In the genomic region with DNA sequence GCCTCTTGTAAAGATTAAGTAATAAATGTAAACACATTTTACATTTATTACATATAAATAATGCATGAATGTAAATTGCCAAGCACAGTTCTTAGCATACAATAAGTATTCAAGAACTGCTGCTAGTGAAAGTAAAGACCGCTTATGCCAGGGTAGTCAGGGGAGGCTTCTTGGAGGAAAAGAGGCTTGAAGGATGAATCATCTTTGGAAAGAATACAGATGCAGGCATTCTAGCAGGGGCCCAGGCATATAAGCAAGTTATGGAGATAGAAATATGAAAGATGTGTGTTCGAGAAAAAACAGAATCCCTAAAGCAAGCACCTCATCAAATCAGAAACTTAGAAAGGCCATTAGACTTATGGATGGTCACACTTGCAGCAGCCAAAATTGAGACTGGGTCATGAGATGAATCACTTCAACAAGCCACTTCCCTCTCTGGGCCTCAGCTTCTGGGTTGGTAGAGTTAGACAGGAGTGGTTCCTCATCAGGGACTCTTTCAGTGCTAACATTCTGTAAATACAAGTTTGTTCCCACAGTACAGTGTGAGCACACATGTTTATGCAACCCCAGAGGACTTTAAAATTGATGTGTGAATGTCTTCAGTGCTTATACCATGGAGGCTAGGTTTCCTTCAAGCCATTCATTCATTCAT, we compare ENCODE assay signal across 9 cellular contexts.
A peak's percentile ranks its signal among the peaks of the same experiment; 100 is the strongest.
DNase-seq lines count a peak whose midpoint lies in the region; ATAC-seq and TF ChIP-seq lines count a peak whose summit lies in the region.
"Had no signal": no experiment of that assay in that cellular context is flagged by ENCODE, and none has a peak within 500 bp of the region (broad histone marks: within the 10 kb centered on the region; RNA-seq: fewer than 3 reads in every experiment).

No MANE protein-coding gene starts in this region.

- no peak overlapping the region for H3K9ac ChIP-seq in SK-N-MC (ENCODE audit: insufficient read length)
- no peak overlapping the region for H3K9ac ChIP-seq in smooth muscle cell (ENCODE audit: low read depth)

- H3F3A ChIP-seq in smooth muscle cell (ENCODE audit: low read depth) = peaks cover 4% of the 10 kb centered on the region

- peak overlapping the region; percentile 22 for H3K27ac ChIP-seq in SK-N-MC
- H3K27ac ChIP-seq in smooth muscle cell (ENCODE audit: low read depth) = no peak overlapping the region
- peak overlapping the region in 1 of 2 donors; percentile 6 for H3K27ac ChIP-seq in aorta (ENCODE audit: low read depth in 1 of 2, low read length in 2 of 2)

- H3K79me2 ChIP-seq in smooth muscle cell (ENCODE audit: low read depth) = no peaks in the 10 kb centered on the region

- H3K27me3 ChIP-seq in smooth muscle cell (ENCODE audit: low read depth) (no peaks in the 10 kb centered on the region), aorta (ENCODE audit: control insufficient read depth in 1 of 2, insufficient read depth in 2 of 2, low read length in 1 of 2) (no peaks in the 10 kb centered on the region)

- H3K9me3 ChIP-seq in SK-N-MC (ENCODE audit: low read depth, low read length) (no peaks in the 10 kb centered on the region), smooth muscle cell (replicated peaks; ENCODE audit: low read depth) (no peaks in the 10 kb centered on the region), aorta (ENCODE audit: control insufficient read depth, low read length) (no peaks in the 10 kb centered on the region)

- H2AFZ ChIP-seq in smooth muscle cell (ENCODE audit: low read depth) = no peak overlapping the region

- H3K4me3 ChIP-seq in SK-N-MC (no peak overlapping the region), smooth muscle cell (no peak overlapping the region), aorta (ENCODE audit: low read length in 2 of 2) (no peak overlapping the region)

- 69% methylated on average over 2 of the region's 2 CpGs for WGBS in smooth muscle cell (ENCODE audit: low lambda C conversion rate)
- 89 to 92% methylated on average over 2 of the region's 2 CpGs for WGBS in aorta, 2 donors

- no peaks in the 10 kb centered on the region for H3K4me1 ChIP-seq in smooth muscle cell (ENCODE audit: low read depth)
- peaks cover 2 to 5% of the 10 kb centered on the region in 2 donors for H3K4me1 ChIP-seq in aorta (ENCODE audit: control insufficient read depth in 1 of 2, insufficient read depth in 2 of 2, low read length in 2 of 2)

- TF ChIP-seq CTCF in smooth muscle cell (IDR thresholded peaks at IDR 0.05; ENCODE audit: borderline replicate concordance, insufficient read depth, poor library complexity, severe bottlenecking) = no peak

- no peaks in the 10 kb centered on the region for H4K20me1 ChIP-seq in smooth muscle cell (ENCODE audit: low read depth)

- H3K36me3 ChIP-seq in SK-N-MC (ENCODE audit: insufficient read depth, low read length) (no peaks in the 10 kb centered on the region), smooth muscle cell (ENCODE audit: low read depth) (no peaks in the 10 kb centered on the region), aorta (ENCODE audit: control insufficient read depth in 1 of 2, insufficient read depth in 2 of 2, low read length in 1 of 2) (no peaks in the 10 kb centered on the region)

- intact Hi-C loops in aorta (cut with DNase I) = loop anchor here (2.0 to 10.0 kb wide), 6 partner anchors 78 to 548 kb away; partner anchors contain the start of gene ROR1 (in 2 of the 2)

- ATAC-seq in GM18870 (IDR thresholded peaks at IDR 0.05; ENCODE audit: unreplicated experiment) (peak; percentile 64), HG02885 (IDR thresholded peaks at IDR 0.05; ENCODE audit: poor library complexity, unreplicated experiment) (peak; percentile 84), GM21381 (IDR thresholded peaks at IDR 0.05; ENCODE audit: unreplicated experiment) (no peak), aorta (ENCODE audit: low FRiP score) (no peak), HG02571 (IDR thresholded peaks at IDR 0.05; ENCODE audit: unreplicated experiment) (no peak)

- peak overlapping the region; percentile 17 for H3K4me2 ChIP-seq in smooth muscle cell

- DNase-seq in SK-N-MC (ENCODE audit: low read depth, low spot score) (no peak), smooth muscle cell (lab: John Stamatoyannopoulos, UW; ENCODE audit: unreplicated experiment) (no peak), aorta (no peak)
- DNase-seq: effector memory CD4-positive, alpha-beta T cell; mesendoderm had no signal

Comparison
In these comparisons a context has a peak if more than half of its experiments do, and no peak if none do; other contexts are left out.
1. ATAC-seq: peak in GM18870 (single experiment) and HG02885 (single experiment); none in GM21381 (single experiment), aorta (single experiment) and HG02571 (single experiment).